ENCODE assay signal across 27 cellular contexts in genomic region chr16:84355149-84355548, GRCh38. TPM values are rescaled to one million over a fixed set of nuclear protein-coding genes. Genes with fewer than 3 reads are reported as not detected.
A peak's percentile ranks its signal among the peaks of the same experiment; 100 is the strongest.
DNase-seq lines count a peak whose midpoint lies in the region; ATAC-seq, FAIRE-seq and TF ChIP-seq lines count a peak whose summit lies in the region.
"Had no signal": no experiment of that assay in that cellular context is flagged by ENCODE, and none has a peak within 500 bp of the region (broad histone marks: within the 10 kb centered on the region; RNA-seq: fewer than 3 reads in every experiment).

No MANE protein-coding gene starts in this region.

- H3K79me2 ChIP-seq in K562 (ENCODE audit: control insufficient read depth, insufficient read depth, low read length), result no peaks in the 10 kb centered on the region
- H3K79me2 ChIP-seq in trophoblast cell (ENCODE audit: control insufficient read depth, insufficient read depth, low read length, poor library complexity), result no peaks in the 10 kb centered on the region

- H3K9me1 ChIP-seq in K562 (ENCODE audit: control insufficient read depth, insufficient read depth, low read length), result no peaks in the 10 kb centered on the region

- H3K27me3 ChIP-seq in K562 (ENCODE audit: control insufficient read depth in 2 of 2, insufficient read depth in 2 of 2, low read length in 2 of 2) (peaks cover 36 to 73% of the 10 kb centered on the region in 2 experiments), trophoblast cell (ENCODE audit: insufficient read depth, low read length) (no peaks in the 10 kb centered on the region)
- H3K27me3 ChIP-seq: BLaER1 had no signal

- POLR2A ChIA-PET in K562 (lab: Yijun Ruan, JAX), result no interaction called here

- H2BK12ac ChIP-seq in trophoblast cell (ENCODE audit: low read length), result no peak overlapping the region

- H4K20me1 ChIP-seq in K562 (replicated peaks; ENCODE audit: control insufficient read depth, insufficient read depth, low read length), result peaks cover 16% of the 10 kb centered on the region
- H4K20me1 ChIP-seq: BLaER1 had no signal

- H3K4me2 ChIP-seq in K562 (ENCODE audit: insufficient read depth, low read length) (no peak overlapping the region), trophoblast cell (ENCODE audit: low read length) (no peak overlapping the region)
- H3K4me2 ChIP-seq: BLaER1 had no signal

- no peak for DNase-seq in HTR-8/SVneo (ENCODE audit: insufficient read length, low spot score)
- no peak for DNase-seq in K562 (ENCODE audit: extremely low read depth in 1 of 4, low spot score in 3 of 4)
- no peak for DNase-seq in trophoblast cell
- DNase-seq in GM13977 (ENCODE audit: low spot score), result no peak
- no peak for DNase-seq in NCI-H748 (lab: John Stamatoyannopoulos, UW; ENCODE audit: unreplicated experiment)
- DNase-seq in DMS153 treated with DMSO at 0.1 percent for 48 hours (lab: John Stamatoyannopoulos, UW; ENCODE audit: unreplicated experiment), result no peak
- DNase-seq: 8988T; ACHN; BE2C; C1 segment of cervical spinal cord; CD4-positive, alpha-beta memory T cell; CD4-positive, CD25-positive, alpha-beta regulatory T cell; CD8-positive, alpha-beta memory T cell; COR-L47; DMS 273 treated with DMSO at 0.1 percent for 48 hours; DMS153; DMS79 treated with DMSO at 0.1 percent for 48 hours; GF-D8 had no signal

- in situ Hi-C loops in K562 (cut with MboI), result no loop called here
- in situ Hi-C loops in GM13977 (cut with MboI; ENCODE audit: low pct_unique_long_range_greater_than_20kb, low sequenced_read_pairs, unreplicated experiment), result no loop called here

- ATAC-seq in K562 (no peak), HG03097 (IDR thresholded peaks at IDR 0.05; ENCODE audit: low FRiP score, unreplicated experiment) (no peak)

- H3K4me1 ChIP-seq in K562 (replicated peaks in 1 of 2; ENCODE audit: control insufficient read depth in 2 of 2, insufficient read depth in 2 of 2, low read length in 2 of 2), result no peaks in the 10 kb centered on the region
- peaks cover 17 to 18% of the 10 kb centered on the region in 2 experiments for H3K4me1 ChIP-seq in trophoblast cell (ENCODE audit: control insufficient read depth in 1 of 2, insufficient read depth in 2 of 2, low read length in 2 of 2)
- H3K4me1 ChIP-seq: BE2C had no signal

- no peak overlapping the region for H2AFZ ChIP-seq in K562 (ENCODE audit: low read depth, low read length)
- H2AFZ ChIP-seq in trophoblast cell (ENCODE audit: insufficient read depth, low read length, poor library complexity), result no peak overlapping the region

- TF ChIP-seq POLR2A in K562 (conservative IDR thresholded peaks at IDR 0.05), result no peak

- CTCF ChIA-PET in K562 (lab: Yijun Ruan, JAX; ENCODE audit: low intra/inter-chr PET ratio), result no interaction called here

- intact Hi-C loops in K562 (cut with micrococcal nuclease), result no loop called here

- WGBS in K562 (ENCODE audit: insufficient coverage, low coverage, missing lambda C conversion rate), result 0% methylated on average over 1 of the region's 2 CpGs
- 100% methylated on average over 1 of the region's 2 CpGs for WGBS in trophoblast cell (ENCODE audit: extremely low coverage, insufficient coverage, insufficient read length)

- TF ChIP-seq CTCF in K562 (IDR thresholded peaks at IDR 0.05 in 2 of 3, conservative IDR thresholded peaks at IDR 0.05 in 1 of 3; ENCODE audit: insufficient read depth in 2 of 3, low read depth in 1 of 3, low read length in 3 of 3) (no peak), GM13977 (IDR thresholded peaks at IDR 0.05; ENCODE audit: extremely low read depth, insufficient read depth, missing control alignments) (no peak)

- TF ChIP-seq EP300 in K562 (IDR thresholded peaks at IDR 0.05; ENCODE audit: low read length), result no peak

- H3K36me3 ChIP-seq in K562 (ENCODE audit: control insufficient read depth, insufficient read depth, low read length), result no peaks in the 10 kb centered on the region
- no peaks in the 10 kb centered on the region for H3K36me3 ChIP-seq in trophoblast cell (ENCODE audit: control insufficient read depth in 1 of 2, insufficient read depth in 2 of 2, low read length in 2 of 2)
- H3K36me3 ChIP-seq: BE2C, BLaER1 had no signal

- no peak overlapping the region for H3K9ac ChIP-seq in K562 (ENCODE audit: insufficient read depth in 1 of 2, low read depth in 2 of 2, low read length in 2 of 2)
- H3K9ac ChIP-seq in trophoblast cell (ENCODE audit: low read length), result no peak overlapping the region
- H3K9ac ChIP-seq: BLaER1 had no signal

- H3K18ac ChIP-seq in trophoblast cell (ENCODE audit: low read length), result no peak overlapping the region

- H3K27ac ChIP-seq in K562 (ENCODE audit: extremely low read depth, low read depth, low read length) (no peak overlapping the region), trophoblast cell (ENCODE audit: low read depth, low read length) (no peak overlapping the region)
- H3K27ac ChIP-seq: BLaER1 had no signal

- H3K79me1 ChIP-seq in trophoblast cell (ENCODE audit: low read length), result peaks cover 2% of the 10 kb centered on the region

- H4K12ac ChIP-seq in trophoblast cell (ENCODE audit: low read depth, low read length), result no peak overlapping the region

- H3K4ac ChIP-seq in trophoblast cell (ENCODE audit: low read depth, low read length), result no peak overlapping the region

- H4K91ac ChIP-seq in trophoblast cell (ENCODE audit: low read depth, low read length), result no peak overlapping the region

- H3K9me3 ChIP-seq in K562 (replicated peaks; ENCODE audit: control insufficient read depth, insufficient read depth, low read depth, low read length), result no peaks in the 10 kb centered on the region
- peaks cover 2% of the 10 kb centered on the region for H3K9me3 ChIP-seq in trophoblast cell (ENCODE audit: insufficient read depth, low read depth, low read length)
- H3K9me3 ChIP-seq: BE2C, BLaER1 had no signal

- no peak overlapping the region for H3K4me3 ChIP-seq in K562
- peak overlapping the region; percentile 18 for H3K4me3 ChIP-seq in trophoblast cell (ENCODE audit: low read depth, low read length)
- H3K4me3 ChIP-seq: BLaER1 had no signal

- H4K8ac ChIP-seq in trophoblast cell (ENCODE audit: low read depth, low read length), result no peak overlapping the region

- no peak overlapping the region for H3K14ac ChIP-seq in trophoblast cell (ENCODE audit: low read length)

- no peak overlapping the region for H2AK5ac ChIP-seq in trophoblast cell (ENCODE audit: low read length)

- no peak overlapping the region for H2BK120ac ChIP-seq in trophoblast cell (ENCODE audit: insufficient read depth, low read length, poor library complexity)

- no peak for TF ChIP-seq RAD21 in K562 (CRISPR knock-in tag; conservative IDR thresholded peaks at IDR 0.05 in 1 of 2, IDR thresholded peaks at IDR 0.05 in 1 of 2)

- no peak overlapping the region for H3K23ac ChIP-seq in trophoblast cell (ENCODE audit: low read length)

- H2BK5ac ChIP-seq in trophoblast cell (ENCODE audit: low read depth, low read length, poor library complexity), result no peak overlapping the region

- no TSS peak for BruUV-seq in K562 (replicated peaks; lab: Mats Ljungman, UMichigan)

- FAIRE-seq in HTR-8/SVneo (lab: Jason Lieb, UNC) (peak; percentile 40), K562 (lab: Jason Lieb, UNC) (no peak)
- FAIRE-seq: A204.1, G401.6, GM12891, GM18507 had no signal

TF ChIP-seq in K562, 482 proteins besides CTCF, POLR2A, EP300 and RAD21:
- TF ChIP-seq EGR1 (conservative IDR thresholded peaks at IDR 0.05) (peak; percentile 53), MED1 (CRISPR knock-in tag; IDR thresholded peaks at IDR 0.05; ENCODE audit: borderline replicate concordance) (no peak)

RNA-seq across cellular contexts. Expression of gene ATP2C2, which starts 13.2 kb away (rescaled TPM):
- not detected in 2 replicates for total RNA-seq in K562 (2011; cell fraction: chromatin; rRNA removed; ENCODE audit: low replicate concordance)
- not detected in 2 replicates for total RNA-seq in K562 (2011; cell fraction: nucleolus; rRNA removed)
- not detected in 2 replicates for total RNA-seq in K562 (2011; cell fraction: nucleoplasm; rRNA removed)
- total RNA-seq in K562 (2014; rRNA removed), result not detected in 2 replicates
- total RNA-seq in K562 (2014; rRNA removed; fragmentation: Illumina TruSeq; extraction: Trizol), result not detected in 2 replicates
- not detected in 2 replicates for total RNA-seq in K562 (2015; rRNA removed; fragmentation: Illumina TruSeq; extraction: Trizol)
- 0.11 and 0.75 TPM in 2 replicates for total RNA-seq in K562 (2021)
- polyA plus RNA-seq in K562 (2011; rRNA removed), result not detected in 2 replicates
- not detected in 2 replicates for polyA plus RNA-seq in K562 (2011; cell fraction: cytosol; rRNA removed)
- not detected in 2 replicates for polyA plus RNA-seq in K562 (2011; cell fraction: nucleus; rRNA removed)
- polyA plus RNA-seq in K562 (2012), result not detected in 2 replicates
- polyA plus RNA-seq in K562 (2014; fragmentation: Illumina TruSeq; extraction: Trizol), result not detected in 2 replicates
- polyA plus RNA-seq in K562 (2014; fragmentation: Nextera tagmentation; extraction: Ambion mirVana), result not detected
- not detected in 2 replicates for polyA plus RNA-seq in K562 (2014; rRNA removed)
- not detected in 2 replicates for polyA minus RNA-seq in K562 (2011; rRNA and poly(A)+ RNA removed)
- polyA minus RNA-seq in K562 (2011; cell fraction: cytosol; rRNA and poly(A)+ RNA removed), result not detected in 2 replicates
- not detected in 2 replicates for polyA minus RNA-seq in K562 (2011; cell fraction: nucleus; rRNA and poly(A)+ RNA removed)
- polyA plus RNA-seq in trophoblast cell (2013), result 10.4 and 10.8 TPM in 2 replicates
- total RNA-seq: A673; CD4-positive, alpha-beta memory T cell; CD4-positive, CD25-positive, alpha-beta regulatory T cell; CD8-positive, alpha-beta memory T cell had no signal
- polyA plus RNA-seq: AG04450; CD14-positive monocyte; CD4-positive, alpha-beta memory T cell; CD8-positive, alpha-beta memory T cell had no signal
